In genomic region chr7:30446266-30446665, GRCh38 we compare ENCODE assay signal across 1 cellular context.
TF ChIP-seq lines count a peak whose summit lies in the region.

No MANE protein-coding gene starts in this region.

TF ChIP-seq in IMR-90, 13 proteins besides CTCF, POLR2A, EP300 and RAD21 (continued from another document):
- no peak for TF ChIP-seq RCOR1 (IDR thresholded peaks at IDR 0.05; ENCODE audit: insufficient replicate concordance, low read length)
- no peak for TF ChIP-seq MAFK (IDR thresholded peaks at IDR 0.05; ENCODE audit: low read depth, low read length)
- TF ChIP-seq RFX5 (IDR thresholded peaks at IDR 0.05; ENCODE audit: low read depth, low read length): no peak
- TF ChIP-seq MXI1 (IDR thresholded peaks at IDR 0.05; ENCODE audit: borderline replicate concordance, low read depth, low read length): no peak
- no peak for TF ChIP-seq SMC3 (IDR thresholded peaks at IDR 0.05; ENCODE audit: low read depth, low read length)
- TF ChIP-seq FOS (IDR thresholded peaks at IDR 0.05; ENCODE audit: low read depth, low read length): no peak
- no peak for TF ChIP-seq NFE2L2 (IDR thresholded peaks at IDR 0.05; ENCODE audit: low read depth, low read length)
- TF ChIP-seq USF2 (IDR thresholded peaks at IDR 0.05; ENCODE audit: low read depth, low read length): no peak
- TF ChIP-seq MAZ (IDR thresholded peaks at IDR 0.05; ENCODE audit: borderline replicate concordance, low read depth, low read length): no peak
- no peak for TF ChIP-seq CHD1 (IDR thresholded peaks at IDR 0.05; ENCODE audit: low read depth, low read length)
